Comparison of ENCODE assay signal across 1 cellular context in the genomic region with DNA sequence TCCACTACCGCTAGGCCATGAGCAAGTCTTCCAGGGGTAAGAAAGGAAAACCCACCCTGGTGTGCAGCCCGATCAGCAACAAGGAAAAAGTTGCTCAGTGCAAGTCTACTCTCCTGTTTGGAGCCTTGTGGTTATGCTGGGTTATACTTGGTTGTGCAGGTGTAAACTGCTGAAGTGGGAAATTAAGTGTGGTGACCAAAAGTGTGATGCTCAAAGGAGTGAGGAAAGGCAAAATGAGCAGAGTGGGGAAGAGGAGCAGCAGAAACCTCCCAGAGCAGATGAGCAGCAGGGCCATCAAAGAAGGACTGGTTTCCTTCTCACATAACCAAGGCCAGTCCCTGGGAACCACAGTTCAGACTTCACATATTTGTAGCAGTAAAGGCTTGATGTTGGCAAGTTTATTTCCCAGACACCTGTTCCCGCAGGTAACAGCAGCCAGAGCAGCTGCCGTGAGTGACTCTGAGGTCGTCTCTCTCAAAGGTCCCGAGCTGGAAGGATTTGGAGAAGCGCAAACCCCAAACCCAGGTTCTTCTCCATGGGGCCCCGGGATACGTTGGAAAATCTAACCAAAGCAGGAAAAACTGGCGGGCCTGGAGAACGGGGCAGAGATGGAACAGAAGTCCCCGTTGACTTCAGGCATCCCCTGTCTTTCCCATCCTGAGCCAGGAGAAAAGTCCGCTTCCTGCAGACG.
TF ChIP-seq lines count a peak whose summit lies in the region.

No MANE protein-coding gene starts in this region.

TF ChIP-seq in HepG2, 621 proteins besides CTCF, POLR2A, EP300 and RAD21:
- TF ChIP-seq ZNF75D (CRISPR knock-in tag; IDR thresholded peaks at IDR 0.05; ENCODE audit: borderline replicate concordance) (no peak), ZNF607 (CRISPR knock-in tag; IDR thresholded peaks at IDR 0.05; ENCODE audit: borderline replicate concordance) (0 out of 2 replicates have a peak, but pooled peaks have one; percentile 17), ZNF12 (CRISPR knock-in tag; IDR thresholded peaks at IDR 0.05) (no peak), HNF1A (IDR thresholded peaks at IDR 0.05; ENCODE audit: low read depth) (no peak), HNF1A (CRISPR knock-in tag; IDR thresholded peaks at IDR 0.05; ENCODE audit: borderline replicate concordance) (no peak), IKZF4 (CRISPR knock-in tag; IDR thresholded peaks at IDR 0.05; ENCODE audit: borderline replicate concordance, low read depth, not compliant biosample characterization) (no peak), SRSF1 (optimal IDR thresholded peaks at IDR 0.05; ENCODE audit: low read depth, low read length) (no peak), ZNF776 (CRISPR knock-in tag; IDR thresholded peaks at IDR 0.05) (peak; percentile 54; the same call in 1 of the 2 replicates), MLLT10 (CRISPR knock-in tag; IDR thresholded peaks at IDR 0.05) (no peak), ZBTB25 (CRISPR knock-in tag; IDR thresholded peaks at IDR 0.05) (no peak), NFKBIZ (CRISPR knock-in tag; IDR thresholded peaks at IDR 0.05) (0 out of 2 replicates have a peak, but pooled peaks have one; percentile 4), MYPOP (CRISPR knock-in tag; IDR thresholded peaks at IDR 0.05) (0 out of 2 replicates have a peak, but pooled peaks have one; percentile 19), FOXK1 (CRISPR knock-in tag; IDR thresholded peaks at IDR 0.05; ENCODE audit: borderline replicate concordance, low read depth) (no peak), REPIN1 (CRISPR knock-in tag; IDR thresholded peaks at IDR 0.05; ENCODE audit: borderline replicate concordance, low read depth) (no peak), NFYC (CRISPR knock-in tag; IDR thresholded peaks at IDR 0.05) (0 out of 2 replicates have a peak, but pooled peaks have one; percentile 6), TMF1 (CRISPR knock-in tag; IDR thresholded peaks at IDR 0.05; ENCODE audit: low read depth) (no peak), ZNF383 (CRISPR knock-in tag; IDR thresholded peaks at IDR 0.05; ENCODE audit: borderline replicate concordance) (no peak), CAMTA2 (CRISPR knock-in tag; IDR thresholded peaks at IDR 0.05; ENCODE audit: borderline replicate concordance) (0 out of 2 replicates have a peak, but pooled peaks have one; percentile 36), KDM5B (CRISPR knock-in tag; IDR thresholded peaks at IDR 0.05; ENCODE audit: borderline replicate concordance) (peak; percentile 35; the same call in 1 of the 2 replicates), PLRG1 (conservative IDR thresholded peaks at IDR 0.05) (no peak), ZC3H13 (CRISPR knock-in tag; IDR thresholded peaks at IDR 0.05) (0 out of 2 replicates have a peak, but pooled peaks have one; percentile 9), ZNF292 (CRISPR knock-in tag; IDR thresholded peaks at IDR 0.05; ENCODE audit: borderline replicate concordance, low read depth) (0 out of 2 replicates have a peak, but pooled peaks have one; percentile 30), ZMAT3 (CRISPR knock-in tag; conservative IDR thresholded peaks at IDR 0.05) (no peak), ZSCAN21 (CRISPR knock-in tag; IDR thresholded peaks at IDR 0.05; ENCODE audit: borderline replicate concordance) (no peak), ARID2 (CRISPR knock-in tag; IDR thresholded peaks at IDR 0.05; ENCODE audit: borderline replicate concordance) (0 out of 2 replicates have a peak, but pooled peaks have one; percentile 55), ZNF572 (CRISPR knock-in tag; IDR thresholded peaks at IDR 0.05) (no peak), EEA1 (CRISPR knock-in tag; IDR thresholded peaks at IDR 0.05; ENCODE audit: borderline replicate concordance) (no peak)
- TF ChIP-seq, protein P1, sequence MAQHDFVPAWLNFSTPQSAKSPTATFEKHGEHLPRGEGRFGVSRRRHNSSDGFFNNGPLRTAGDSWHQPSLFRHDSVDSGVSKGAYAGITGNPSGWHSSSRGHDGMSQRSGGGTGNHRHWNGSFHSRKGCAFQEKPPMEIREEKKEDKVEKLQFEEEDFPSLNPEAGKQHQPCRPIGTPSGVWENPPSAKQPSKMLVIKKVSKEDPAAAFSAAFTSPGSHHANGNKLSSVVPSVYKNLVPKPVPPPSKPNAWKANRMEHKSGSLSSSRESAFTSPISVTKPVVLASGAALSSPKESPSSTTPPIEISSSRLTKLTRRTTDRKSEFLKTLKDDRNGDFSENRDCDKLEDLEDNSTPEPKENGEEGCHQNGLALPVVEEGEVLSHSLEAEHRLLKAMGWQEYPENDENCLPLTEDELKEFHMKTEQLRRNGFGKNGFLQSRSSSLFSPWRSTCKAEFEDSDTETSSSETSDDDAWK (CRISPR knock-in tag; IDR thresholded peaks at IDR 0.05), result no peak
TF ChIP-seq in HepG2: peak in this region for 10.
